In genomic region chr21:44868707-44869106, GRCh38 we compare ENCODE assay signal across 10 cellular contexts. TPM values are rescaled to one million over a fixed set of nuclear protein-coding genes. Genes with fewer than 3 reads are reported as not detected.
DNase-seq lines count a peak whose midpoint lies in the region; ATAC-seq and TF ChIP-seq lines count a peak whose summit lies in the region.
"Had no signal": no experiment of that assay in that cellular context is flagged by ENCODE, and none has a peak within 500 bp of the region (broad histone marks: within the 10 kb centered on the region; RNA-seq: fewer than 3 reads in every experiment).

No MANE protein-coding gene starts in this region.

- no peaks in the 10 kb centered on the region for H3K9me3 Mint-ChIP-seq in CD8-positive, alpha-beta memory T cell
- H3K9me3 Mint-ChIP-seq in activated B cell treated with CpG ODN at 0.5 μM for 24 hours = no peaks in the 10 kb centered on the region

- peaks cover 85% of the 10 kb centered on the region for H3K79me2 ChIP-seq in fibroblast of lung (ENCODE audit: control insufficient read depth, insufficient read depth, low read length)

- H3K27ac Mint-ChIP-seq in CD8-positive, alpha-beta memory T cell = peak overlapping the region; percentile 80 to 98 (median 97)
- H3K27ac Mint-ChIP-seq in activated B cell treated with CpG ODN at 0.5 μM for 24 hours = no peak overlapping the region

- intact Hi-C loops in activated B cell treated with CpG ODN at 0.5 μM for 24 hours (cut with micrococcal nuclease) = no loop called here

- H3K36me3 ChIP-seq in CD8-positive, alpha-beta memory T cell (ENCODE audit: insufficient read depth, low read length) = peaks cover 12% of the 10 kb centered on the region
- H3K36me3 ChIP-seq in fibroblast of lung (ENCODE audit: control insufficient read depth, insufficient read depth, low read length) = peaks cover 6% of the 10 kb centered on the region
- peaks cover 6% of the 10 kb centered on the region for H3K36me3 ChIP-seq in rectal smooth muscle tissue (ENCODE audit: control insufficient read depth, insufficient read depth, low read length)

- peak overlapping the region; percentile 2 for H3K4me3 ChIP-seq in CD8-positive, alpha-beta memory T cell (ENCODE audit: low read length)
- H3K4me3 ChIP-seq in fibroblast of lung (replicated peaks in 1 of 4; ENCODE audit: control extremely low read depth in 1 of 4, insufficient read depth in 1 of 4, low read depth in 3 of 4, low read length in 4 of 4) (no peak overlapping the region), rectal smooth muscle tissue (ENCODE audit: low read length) (no peak overlapping the region)

- H3K27me3 Mint-ChIP-seq in CD8-positive, alpha-beta memory T cell = no peaks in the 10 kb centered on the region
- H3K27me3 Mint-ChIP-seq in activated B cell treated with CpG ODN at 0.5 μM for 24 hours = no peaks in the 10 kb centered on the region

- H3K27me3 ChIP-seq in CD8-positive, alpha-beta memory T cell (ENCODE audit: insufficient read depth, low read length, poor library complexity, severe bottlenecking) = no peaks in the 10 kb centered on the region
- no peaks in the 10 kb centered on the region for H3K27me3 ChIP-seq in fibroblast of lung (ENCODE audit: control insufficient read depth, insufficient read depth, low read length)
- no peaks in the 10 kb centered on the region for H3K27me3 ChIP-seq in rectal smooth muscle tissue (ENCODE audit: control insufficient read depth, insufficient read depth, low read length)

- no peak for DNase-seq in CD8-positive, alpha-beta memory T cell
- DNase-seq in activated B cell treated with CpG ODN at 0.5 μM for 24 hours (no peak), fibroblast of lung (ENCODE audit: low read depth in 2 of 2) (no peak), epidermal melanocyte (ENCODE audit: insufficient read length, low spot score) (no peak), NCI-H2081 treated with DMSO at 0.1 percent for 48 hours (lab: John Stamatoyannopoulos, UW) (no peak), NCI-H345 treated with DMSO at 0.1 percent for 48 hours (lab: John Stamatoyannopoulos, UW; ENCODE audit: unreplicated experiment) (no peak)
- DNase-seq: EL, NCI-H510A had no signal

- ATAC-seq in activated B cell treated with CpG ODN at 0.5 μM for 24 hours (ENCODE audit: low read depth) (no peak), HG03442 (IDR thresholded peaks at IDR 0.05; ENCODE audit: unreplicated experiment) (no peak)

- no peak overlapping the region for H3K9ac ChIP-seq in fibroblast of lung (ENCODE audit: insufficient read depth, low read length)
- H3K9ac ChIP-seq in rectal smooth muscle tissue (ENCODE audit: low read length) = no peak overlapping the region

- H2AFZ ChIP-seq in fibroblast of lung (ENCODE audit: low read length) = no peak overlapping the region

- no peak for TF ChIP-seq CTCF in activated B cell treated with CpG ODN at 0.5 μM for 24 hours (IDR thresholded peaks at IDR 0.05)
- no peak for TF ChIP-seq CTCF in fibroblast of lung (conservative IDR thresholded peaks at IDR 0.05 in 1 of 2, IDR thresholded peaks at IDR 0.05 in 1 of 2; ENCODE audit: low read depth in 1 of 2, low read length in 2 of 2)

- H3K36me3 Mint-ChIP-seq in CD8-positive, alpha-beta memory T cell = peaks cover 0 to 53% (median 6%) of the 10 kb centered on the region in 3 donors
- H3K36me3 Mint-ChIP-seq in activated B cell treated with CpG ODN at 0.5 μM for 24 hours (ENCODE audit: low read depth) = peaks cover 25% of the 10 kb centered on the region

- CTCF ChIA-PET in CD8-positive, alpha-beta memory T cell (lab: Charles Lee) = no interaction called here
- CTCF ChIA-PET in activated B cell treated with CpG ODN at 0.5 μM for 24 hours (lab: Charles Lee) = no interaction called here

- no peaks in the 10 kb centered on the region for H3K9me3 ChIP-seq in CD8-positive, alpha-beta memory T cell (ENCODE audit: low read length)
- no peaks in the 10 kb centered on the region for H3K9me3 ChIP-seq in fibroblast of lung (ENCODE audit: control insufficient read depth, insufficient read depth, low read depth, low read length)

- POLR2A ChIA-PET in CD8-positive, alpha-beta memory T cell (lab: Charles Lee) = no interaction called here
- POLR2A ChIA-PET in activated B cell treated with CpG ODN at 0.5 μM for 24 hours (lab: Charles Lee) = no interaction called here

- no peak overlapping the region for H3K27ac ChIP-seq in CD8-positive, alpha-beta memory T cell (ENCODE audit: low read depth, low read length)
- peak overlapping the region; percentile 95 for H3K27ac ChIP-seq in fibroblast of lung (ENCODE audit: insufficient read depth, low read length)
- H3K27ac ChIP-seq in rectal smooth muscle tissue (ENCODE audit: low read depth, low read length) = peak overlapping the region; percentile 90

- H3K4me2 ChIP-seq in fibroblast of lung (ENCODE audit: extremely low read depth, insufficient read depth, low read length) = peak overlapping the region; percentile 2

- peak overlapping the region; percentile 55 to 90 (median 73) for H3K4me3 Mint-ChIP-seq in CD8-positive, alpha-beta memory T cell
- H3K4me3 Mint-ChIP-seq in activated B cell treated with CpG ODN at 0.5 μM for 24 hours = peak overlapping the region; percentile 6

- H3K4me1 ChIP-seq in CD8-positive, alpha-beta memory T cell (ENCODE audit: insufficient read depth, low read length) = peaks cover 78% of the 10 kb centered on the region
- peaks cover 42% of the 10 kb centered on the region for H3K4me1 ChIP-seq in fibroblast of lung (ENCODE audit: control insufficient read depth, extremely low read depth, insufficient read depth, low read length)
- peaks cover 43% of the 10 kb centered on the region for H3K4me1 ChIP-seq in rectal smooth muscle tissue (ENCODE audit: control insufficient read depth, insufficient read depth, low read length)

- peaks cover 77 to 89% (median 81%) of the 10 kb centered on the region in 3 donors for H3K4me1 Mint-ChIP-seq in CD8-positive, alpha-beta memory T cell
- peaks cover 71% of the 10 kb centered on the region for H3K4me1 Mint-ChIP-seq in activated B cell treated with CpG ODN at 0.5 μM for 24 hours

- no peaks in the 10 kb centered on the region for H4K20me1 ChIP-seq in fibroblast of lung (ENCODE audit: control insufficient read depth, extremely low read depth, insufficient read depth, low read length)

RNA-seq across cellular contexts. Expression of gene PTTG1IP, which starts 4.8 kb away (rescaled TPM):
- total RNA-seq in CD8-positive, alpha-beta memory T cell = 10 to 100 TPM; 48.2 to 50.8 TPM
- 69.8 TPM for polyA plus RNA-seq in CD8-positive, alpha-beta memory T cell
- total RNA-seq in activated B cell treated with CpG ODN at 0.5 μM for 24 hours (35.3 and 36.6 TPM in 2 replicates), fibroblast of lung (159 and 240 TPM in 2 replicates)
- polyA plus RNA-seq in fibroblast of lung = 209 and 229 TPM in 2 replicates
- polyA plus RNA-seq in fibroblast of lung (2012) = 167 and 182 TPM in 2 replicates
- 164 and 171 TPM in 2 replicates for polyA minus RNA-seq in fibroblast of lung (ENCODE audit: low replicate concordance)

RNA-seq across cellular contexts. Expression of gene SUMO3, which starts 50.8 kb away (rescaled TPM):
- 10 to 100 TPM; 81.7 to 85.3 TPM for total RNA-seq in CD8-positive, alpha-beta memory T cell
- polyA plus RNA-seq in CD8-positive, alpha-beta memory T cell = 88.1 TPM
- total RNA-seq in activated B cell treated with CpG ODN at 0.5 μM for 24 hours = 63.2 and 66.0 TPM in 2 replicates
- total RNA-seq in fibroblast of lung = 74.2 and 96.3 TPM in 2 replicates
- polyA plus RNA-seq in fibroblast of lung = 190 and 230 TPM in 2 replicates
- polyA plus RNA-seq in fibroblast of lung (2012) = 125 and 162 TPM in 2 replicates
- polyA minus RNA-seq in fibroblast of lung (ENCODE audit: low replicate concordance) = 39.3 and 58.6 TPM in 2 replicates

RNA-seq across cellular contexts. Expression of gene ITGB2, which starts 52.0 kb away (rescaled TPM):
- total RNA-seq in CD8-positive, alpha-beta memory T cell = 100 to 1,000 TPM; 159 to 165 TPM
- 847 TPM for polyA plus RNA-seq in CD8-positive, alpha-beta memory T cell
- total RNA-seq in activated B cell treated with CpG ODN at 0.5 μM for 24 hours (124 and 131 TPM in 2 replicates), fibroblast of lung (not detected in 2 replicates)
- polyA plus RNA-seq in fibroblast of lung = 0.05 TPM in 1 of 2 replicates, not detected in the other
- polyA plus RNA-seq in fibroblast of lung (2012) = not detected in 2 replicates
- 0.63 TPM in 1 of 2 replicates, not detected in the other for polyA minus RNA-seq in fibroblast of lung (ENCODE audit: low replicate concordance)

Comparison
In these comparisons a context has a peak if more than half of its experiments do, and no peak if none do; other contexts are left out.
1. RNA of gene ITGB2, which starts 52.0 kb away (total RNA-seq): 159 to 165 TPM in CD8-positive, alpha-beta memory T cell and 124 to 131 TPM in activated B cell treated with CpG ODN at 0.5 μM for 24 hours; not detected in fibroblast of lung; every median in the first group is over 100 times any median in the second.